19 cellular contexts compared by ENCODE assay signal in the genomic region with DNA sequence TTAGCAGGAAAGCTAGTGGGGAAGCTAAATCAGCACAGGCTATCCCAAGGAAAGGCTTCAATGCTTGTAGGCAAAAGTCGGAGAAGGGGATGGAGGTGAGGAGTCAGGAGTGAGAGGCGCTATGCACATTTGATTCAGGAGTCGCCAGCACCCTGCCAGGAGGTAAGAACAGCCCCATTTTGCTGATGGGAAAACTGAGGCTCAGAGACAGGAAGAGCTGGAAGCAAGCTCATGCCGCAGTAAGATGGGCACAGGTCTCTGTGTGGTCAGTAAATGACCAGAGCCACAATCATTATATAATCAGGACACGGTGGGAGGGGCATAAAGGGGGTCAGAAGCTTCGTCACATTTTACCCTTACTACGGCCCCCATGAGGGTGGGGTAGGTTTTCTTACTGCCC.
DNase-seq lines count a peak whose midpoint lies in the region; ATAC-seq, FAIRE-seq and TF ChIP-seq lines count a peak whose summit lies in the region.
"Had no signal": no experiment of that assay in that cellular context is flagged by ENCODE, and none has a peak within 500 bp of the region (broad histone marks: within the 10 kb centered on the region; RNA-seq: fewer than 3 reads in every experiment).

No MANE protein-coding gene starts in this region.

- H3K4me1 Mint-ChIP-seq in brain: peaks cover 73% of the 10 kb centered on the region

- peaks cover 31% of the 10 kb centered on the region for H3K27me3 Mint-ChIP-seq in brain

- H3K9ac ChIP-seq in H1 (replicated peaks in 1 of 4; ENCODE audit: extremely low read depth in 1 of 4, low read depth in 3 of 4, low read length in 3 of 4) (no peak overlapping the region), neuronal stem cell (ENCODE audit: low read depth, low read length, poor library complexity) (no peak overlapping the region)
- H3K9ac ChIP-seq: GM23248 had no signal

- peaks cover 0 to 15% (median 9%) of the 10 kb centered on the region in 4 experiments for H3K4me1 ChIP-seq in H1 (replicated peaks in 1 of 4; ENCODE audit: control insufficient read depth in 3 of 4, insufficient read depth in 4 of 4, low read length in 3 of 4)
- H3K4me1 ChIP-seq in neuronal stem cell (ENCODE audit: control insufficient read depth in 2 of 2, insufficient read depth in 1 of 2, low read depth in 1 of 2, low read length in 2 of 2): peaks cover 16 to 61% of the 10 kb centered on the region in 2 donors
- H3K4me1 ChIP-seq in breast epithelium: no peaks in the 10 kb centered on the region
- H3K4me1 ChIP-seq in gastroesophageal sphincter: peaks cover 0 to 7% (median 0%) of the 10 kb centered on the region in 3 donors
- peaks cover 38% of the 10 kb centered on the region for H3K4me1 ChIP-seq in A673 (ENCODE audit: insufficient read depth, low read length, poor library complexity, severe bottlenecking)
- H3K4me1 ChIP-seq: Caco-2 had no signal

- H3K27ac ChIP-seq in H1 (ENCODE audit: low read depth, low read length): no peak overlapping the region
- H3K27ac ChIP-seq in neuronal stem cell (replicated peaks; ENCODE audit: low read length): no peak overlapping the region
- H3K27ac ChIP-seq in breast epithelium: no peak overlapping the region
- H3K27ac ChIP-seq in gastroesophageal sphincter: no peak overlapping the region
- H3K27ac ChIP-seq in A673 (ENCODE audit: low read depth, low read length, poor library complexity, severe bottlenecking): no peak overlapping the region
- H3K27ac ChIP-seq: C4-2B, GM23248 had no signal

- H2BK15ac ChIP-seq in H1 (ENCODE audit: low read length) (no peak overlapping the region), neuronal stem cell (ENCODE audit: low read length) (no peak overlapping the region)

- H3K79me1 ChIP-seq in H1 (ENCODE audit: low read depth, low read length) (no peaks in the 10 kb centered on the region), neuronal stem cell (ENCODE audit: low read depth, low read length) (no peaks in the 10 kb centered on the region)

- WGBS in H1 (ENCODE audit: extremely low coverage in 1 of 2, insufficient coverage in 1 of 2, insufficient read length in 1 of 2, insufficient replicate concordance in 2 of 2, low coverage in 1 of 2, low lambda C conversion rate in 2 of 2, missing lambda C conversion rate in 1 of 2), 2 experiments: 89% methylated on average over 7 of the region's 7 CpGs; no CpG with 5 or more reads in 1 of the 2 experiments
- no CpG with 5 or more reads among the region's 7 CpGs for WGBS in neuronal stem cell (ENCODE audit: extremely low coverage in 2 of 2, insufficient read length in 2 of 2, insufficient replicate concordance in 1 of 2), 2 donors
- 86 to 93% methylated on average over 1 to 3 of the region's 7 CpGs for WGBS in gastroesophageal sphincter (ENCODE audit: low coverage in 1 of 2), 2 donors

- no peak for FAIRE-seq in H1 (lab: Jason Lieb, UNC)
- FAIRE-seq: A204.1, D721Med, GM12892, GM18507, H54, HTR-8/SVneo had no signal

- H3K4me3 ChIP-seq in H1 (ENCODE audit: extremely low read depth in 1 of 4, insufficient read depth in 2 of 4, low read depth in 3 of 4, low read length in 4 of 4) (no peak overlapping the region), neuronal stem cell (ENCODE audit: low read length in 2 of 2) (no peak overlapping the region), breast epithelium (no peak overlapping the region), gastroesophageal sphincter (no peak overlapping the region), A673 (ENCODE audit: low read depth, low read length, poor library complexity, severe bottlenecking) (no peak overlapping the region)
- H3K4me3 ChIP-seq: GM23248 had no signal

- H3K79me2 ChIP-seq in H1 (ENCODE audit: control insufficient read depth in 1 of 2, insufficient read depth in 2 of 2, low read length in 2 of 2): no peaks in the 10 kb centered on the region

- POLR2A ChIA-PET in H1 (lab: Charles Lee; ENCODE audit: partially characterized antibody): no interaction called here
- POLR2A ChIA-PET in A673 (lab: Charles Lee; ENCODE audit: low non-redundant PET): interaction anchor here (0.6 kb wide), 1 partner anchor 212 kb away, joined by 3 read pairs; no protein-coding TSS in a partner anchor

- DNase-seq in H1 (ENCODE audit: low read depth in 1 of 2, low spot score in 2 of 2) (no peak), neuronal stem cell (ENCODE audit: low spot score) (no peak), breast epithelium (ENCODE audit: low spot score in 2 of 2) (no peak), A673 (ENCODE audit: low spot score) (no peak)
- DNase-seq: AML-193; Caco-2; CD4-positive, alpha-beta T cell; GDM1; HCEC 1CT had no signal

- H3K4me2 ChIP-seq in H1 (ENCODE audit: insufficient read depth in 1 of 2, low read depth in 2 of 2, low read length in 2 of 2): no peak overlapping the region
- H3K4me2 ChIP-seq in neuronal stem cell (ENCODE audit: insufficient read depth, low read length, poor library complexity, severe bottlenecking): no peak overlapping the region

- TF ChIP-seq CTCF in brain (conservative IDR thresholded peaks at IDR 0.05) (no peak), H1 (IDR thresholded peaks at IDR 0.05; ENCODE audit: control extremely low read depth in 1 of 3, insufficient read depth in 1 of 3, low read depth in 1 of 3, low read length in 3 of 3) (no peak), breast epithelium (IDR thresholded peaks at IDR 0.05) (no peak), gastroesophageal sphincter (IDR thresholded peaks at IDR 0.05) (no peak), A673 (conservative IDR thresholded peaks at IDR 0.05; ENCODE audit: low read depth, low read length) (no peak)

- H3K27me3 ChIP-seq in H1 (replicated peaks in 1 of 4; ENCODE audit: control insufficient read depth in 3 of 4, extremely low read depth in 1 of 4, insufficient read depth in 3 of 4, low read length in 3 of 4) (no peaks in the 10 kb centered on the region), neuronal stem cell (ENCODE audit: control insufficient read depth in 3 of 3, insufficient read depth in 3 of 3, low read depth in 1 of 3, low read length in 3 of 3) (no peaks in the 10 kb centered on the region), breast epithelium (peaks cover 0 to 8% of the 10 kb centered on the region in 2 donors), gastroesophageal sphincter (peaks cover 59% of the 10 kb centered on the region), A673 (replicated peaks; ENCODE audit: insufficient read depth, low read depth, low read length, poor library complexity) (no peaks in the 10 kb centered on the region)

- H2BK5ac ChIP-seq in H1 (ENCODE audit: low read depth, low read length) (no peak overlapping the region), neuronal stem cell (ENCODE audit: low read length) (no peak overlapping the region)

- H4K8ac ChIP-seq in H1 (ENCODE audit: extremely low read depth, insufficient read depth, low read length): no peak overlapping the region; the same call in 1 of the 2 replicates
- H4K8ac ChIP-seq in neuronal stem cell (ENCODE audit: low read depth, low read length): no peak overlapping the region

- no peak overlapping the region for H2BK20ac ChIP-seq in H1 (ENCODE audit: low read length)

- H3K56ac ChIP-seq in H1 (replicated peaks; ENCODE audit: insufficient read length, low read depth, low read length): no peak overlapping the region

- H3K14ac ChIP-seq in H1 (ENCODE audit: insufficient read length): no peak overlapping the region
- no peak overlapping the region for H3K14ac ChIP-seq in neuronal stem cell (ENCODE audit: low read length)

- peaks cover 8% of the 10 kb centered on the region; the same call in 1 of the 2 replicates for H3K23me2 ChIP-seq in H1 (ENCODE audit: low read depth, low read length)

- no peak overlapping the region for H2BK120ac ChIP-seq in H1 (replicated peaks; ENCODE audit: low read depth, low read length)
- no peak overlapping the region for H2BK120ac ChIP-seq in neuronal stem cell (ENCODE audit: low read depth, low read length)

- no peak for ATAC-seq in gastroesophageal sphincter

- no peaks in the 10 kb centered on the region for H3K36me3 Mint-ChIP-seq in brain

- H2AK5ac ChIP-seq in H1 (ENCODE audit: low read depth, low read length): no peak overlapping the region
- peak overlapping the region; percentile 9 for H2AK5ac ChIP-seq in neuronal stem cell (ENCODE audit: low read depth, low read length)

- H3K4me3 Mint-ChIP-seq in brain: peak overlapping the region in 2 of 5 experiments; percentile 8 to 14
- H3K4me3 Mint-ChIP-seq: CD4-positive, alpha-beta T cell had no signal

- TF ChIP-seq POLR2A in H1 (IDR thresholded peaks at IDR 0.05; ENCODE audit: control extremely low read depth in 1 of 2, low read depth in 2 of 2, low read length in 2 of 2): no peak
- TF ChIP-seq POLR2A in breast epithelium (IDR thresholded peaks at IDR 0.05): no peak
- no peak for TF ChIP-seq POLR2A in gastroesophageal sphincter (IDR thresholded peaks at IDR 0.05)

- BruUV-seq in A673 (replicated peaks; lab: Mats Ljungman, UMichigan): no TSS peak

- H2AFZ ChIP-seq in H1 (ENCODE audit: low read length) (no peak overlapping the region), neuronal stem cell (ENCODE audit: low read length) (no peak overlapping the region)

- H4K91ac ChIP-seq in H1 (replicated peaks; ENCODE audit: insufficient read length, low read length) (no peak overlapping the region), neuronal stem cell (ENCODE audit: low read depth, low read length, poor library complexity) (no peak overlapping the region)

- H3K9me3 ChIP-seq in H1 (ENCODE audit: insufficient read depth in 2 of 2, low read depth in 1 of 2, low read length in 1 of 2) (no peaks in the 10 kb centered on the region), neuronal stem cell (replicated peaks in 1 of 2; ENCODE audit: control insufficient read depth in 2 of 2, insufficient read depth in 1 of 2, low read depth in 1 of 2, low read length in 2 of 2) (no peaks in the 10 kb centered on the region), breast epithelium (no peaks in the 10 kb centered on the region), gastroesophageal sphincter (no peaks in the 10 kb centered on the region), A673 (ENCODE audit: low read depth, low read length, poor library complexity, severe bottlenecking) (no peaks in the 10 kb centered on the region)
- H3K9me3 ChIP-seq: Caco-2 had no signal

- TF ChIP-seq EP300 in H1 (IDR thresholded peaks at IDR 0.05; ENCODE audit: borderline replicate concordance in 1 of 2, low read depth in 2 of 2, low read length in 2 of 2) (no peak), gastroesophageal sphincter (IDR thresholded peaks at IDR 0.05) (no peak)

- H3K27ac Mint-ChIP-seq in brain: peak overlapping the region in 4 of 5 experiments; percentile 35 to 98 (median 92)
- H3K27ac Mint-ChIP-seq: CD4-positive, alpha-beta T cell had no signal

- H3K23ac ChIP-seq in H1 (ENCODE audit: insufficient read length) (no peak overlapping the region), neuronal stem cell (ENCODE audit: low read depth, low read length, poor library complexity) (no peak overlapping the region)

- no peaks in the 10 kb centered on the region for H4K20me1 ChIP-seq in H1 (replicated peaks in 1 of 2; ENCODE audit: control insufficient read depth in 1 of 2, insufficient read depth in 2 of 2, low read length in 2 of 2)

- H3K18ac ChIP-seq in H1 (ENCODE audit: extremely low read depth, low read length) (no peak overlapping the region), neuronal stem cell (ENCODE audit: low read length) (peak overlapping the region; percentile 45)

- H3K4ac ChIP-seq in H1 (replicated peaks; ENCODE audit: insufficient read length, low read depth, low read length) (no peak overlapping the region), neuronal stem cell (ENCODE audit: low read length) (no peak overlapping the region)

- H3K9me3 Mint-ChIP-seq in brain: peaks cover 0 to 4% (median 0%) of the 10 kb centered on the region in 5 experiments
- H3K9me3 Mint-ChIP-seq: CD4-positive, alpha-beta T cell had no signal

- intact Hi-C loops in breast epithelium (cut with DNase I; ENCODE audit: low total_unique reads) (no loop called here), A673 (cut with micrococcal nuclease; ENCODE audit: unreplicated experiment) (no loop called here)

- H3K36me3 ChIP-seq in H1 (ENCODE audit: control insufficient read depth in 2 of 4, insufficient read depth in 4 of 4, low read length in 3 of 4) (no peaks in the 10 kb centered on the region), neuronal stem cell (replicated peaks in 1 of 2; ENCODE audit: control insufficient read depth in 2 of 2, insufficient read depth in 2 of 2, low read length in 2 of 2) (no peaks in the 10 kb centered on the region), breast epithelium (no peaks in the 10 kb centered on the region), gastroesophageal sphincter (no peaks in the 10 kb centered on the region), A673 (ENCODE audit: insufficient read depth, low read length, poor library complexity, severe bottlenecking) (no peaks in the 10 kb centered on the region)

- TF ChIP-seq RAD21 in H1 (IDR thresholded peaks at IDR 0.05 in 1 of 2, conservative IDR thresholded peaks at IDR 0.05 in 1 of 2; ENCODE audit: low read depth in 2 of 2, low read length in 2 of 2): no peak

- no peak overlapping the region for H4K5ac ChIP-seq in H1 (ENCODE audit: insufficient read length, low read depth, low read length)

- H2BK12ac ChIP-seq in H1 (ENCODE audit: low read depth, low read length) (no peak overlapping the region), neuronal stem cell (ENCODE audit: low read length) (peak overlapping the region; percentile 18)

- CTCF ChIA-PET in H1 (lab: Charles Lee; ENCODE audit: partially characterized antibody): no interaction called here
- CTCF ChIA-PET in A673 (lab: Charles Lee): no interaction called here
